ENCODE assay signal across 1 cellular context in the genomic region with DNA sequence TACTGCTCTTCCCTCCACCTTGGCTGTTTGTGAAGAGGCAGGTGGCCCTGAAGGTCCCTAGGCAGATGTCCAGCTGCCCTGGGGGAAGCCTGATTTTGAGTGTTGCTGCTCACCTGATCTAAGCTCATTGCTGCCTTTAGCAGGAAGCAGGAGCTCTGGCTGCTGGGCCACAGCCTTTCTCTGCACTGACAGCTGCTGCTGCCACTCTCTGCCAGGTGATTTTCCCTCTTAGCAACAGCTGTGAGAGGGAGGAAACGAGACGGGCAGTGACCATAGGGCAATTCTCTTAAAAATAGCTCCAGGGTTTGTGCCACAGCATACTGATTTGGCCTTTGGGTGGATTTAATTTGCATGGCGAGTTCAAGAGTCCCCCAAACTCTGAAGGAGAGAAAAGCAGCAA.
TF ChIP-seq lines count a peak whose summit lies in the region.

No MANE protein-coding gene starts in this region.

TF ChIP-seq in GM12878, 131 proteins besides CTCF, POLR2A, EP300 and RAD21 (continued from another document):
- TF ChIP-seq, protein P1, sequence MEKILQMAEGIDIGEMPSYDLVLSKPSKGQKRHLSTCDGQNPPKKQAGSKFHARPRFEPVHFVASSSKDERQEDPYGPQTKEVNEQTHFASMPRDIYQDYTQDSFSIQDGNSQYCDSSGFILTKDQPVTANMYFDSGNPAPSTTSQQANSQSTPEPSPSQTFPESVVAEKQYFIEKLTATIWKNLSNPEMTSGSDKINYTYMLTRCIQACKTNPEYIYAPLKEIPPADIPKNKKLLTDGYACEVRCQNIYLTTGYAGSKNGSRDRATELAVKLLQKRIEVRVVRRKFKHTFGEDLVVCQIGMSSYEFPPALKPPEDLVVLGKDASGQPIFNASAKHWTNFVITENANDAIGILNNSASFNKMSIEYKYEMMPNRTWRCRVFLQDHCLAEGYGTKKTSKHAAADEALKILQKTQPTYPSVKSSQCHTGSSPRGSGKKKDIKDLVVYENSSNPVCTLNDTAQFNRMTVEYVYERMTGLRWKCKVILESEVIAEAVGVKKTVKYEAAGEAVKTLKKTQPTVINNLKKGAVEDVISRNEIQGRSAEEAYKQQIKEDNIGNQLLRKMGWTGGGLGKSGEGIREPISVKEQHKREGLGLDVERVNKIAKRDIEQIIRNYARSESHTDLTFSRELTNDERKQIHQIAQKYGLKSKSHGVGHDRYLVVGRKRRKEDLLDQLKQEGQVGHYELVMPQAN (conservative IDR thresholded peaks at IDR 0.05): no peak
- TF ChIP-seq SRF (IDR thresholded peaks at IDR 0.05; ENCODE audit: low read depth in 2 of 2, low read length in 2 of 2): no peak
- no peak for TF ChIP-seq IKZF2 (IDR thresholded peaks at IDR 0.05)
- TF ChIP-seq PBX3 (IDR thresholded peaks at IDR 0.05; ENCODE audit: insufficient replicate concordance, low read depth, low read length): no peak
- no peak for TF ChIP-seq CEBPB (IDR thresholded peaks at IDR 0.05; ENCODE audit: borderline replicate concordance in 1 of 2, low read depth in 2 of 2, low read length in 2 of 2)
- TF ChIP-seq SIX5 (IDR thresholded peaks at IDR 0.05; ENCODE audit: low read depth, low read length, severe bottlenecking): no peak
